Comparison of ENCODE assay signal across 10 cellular contexts in genomic region chr12:14473707-14474287, GRCh38.
A peak's percentile ranks its signal among the peaks of the same experiment; 100 is the strongest.
DNase-seq lines count a peak whose midpoint lies in the region; ATAC-seq, FAIRE-seq and TF ChIP-seq lines count a peak whose summit lies in the region.
"Had no signal": no experiment of that assay in that cellular context is flagged by ENCODE, and none has a peak within 500 bp of the region (broad histone marks: within the 10 kb centered on the region; RNA-seq: fewer than 3 reads in every experiment).

No MANE protein-coding gene starts in this region.

- no peak for TF ChIP-seq CTCF in lower lobe of right lung (IDR thresholded peaks at IDR 0.05)

- peak; percentile 86 for FAIRE-seq in islet of Langerhans (lab: Jason Lieb, UNC)

- ATAC-seq in lower lobe of right lung (no peak), HG03095 (IDR thresholded peaks at IDR 0.05; ENCODE audit: unreplicated experiment) (no peak), HG02870 (IDR thresholded peaks at IDR 0.05; ENCODE audit: unreplicated experiment) (no peak)

- H3K4me3 ChIP-seq in adipocyte (ENCODE audit: low read length) (peak overlapping the region; percentile 60), lower lobe of right lung (no peak overlapping the region)

- intact Hi-C loops in lower lobe of right lung (cut with DNase I): no loop called here

- H3K27ac ChIP-seq in lower lobe of right lung: no peak overlapping the region

- H3K4me1 ChIP-seq in adipocyte (ENCODE audit: control insufficient read depth, insufficient read depth, low read length) (no peaks in the 10 kb centered on the region), lower lobe of right lung (no peaks in the 10 kb centered on the region)

- no peak overlapping the region for H3K9ac ChIP-seq in adipocyte (ENCODE audit: low read length)

- H3K27me3 ChIP-seq in adipocyte (replicated peaks; ENCODE audit: control insufficient read depth, insufficient read depth, low read length): no peaks in the 10 kb centered on the region
- H3K27me3 ChIP-seq in lower lobe of right lung (ENCODE audit: low read depth): no peaks in the 10 kb centered on the region

- H3K9me3 ChIP-seq in adipocyte (ENCODE audit: control insufficient read depth, low read length): peaks cover 75% of the 10 kb centered on the region
- peaks cover 49% of the 10 kb centered on the region for H3K9me3 ChIP-seq in lower lobe of right lung

- peak; percentile 33 for DNase-seq in EH (ENCODE audit: low read depth)
- DNase-seq in M059J (ENCODE audit: low read depth): peak; percentile 36
- DNase-seq in adipocyte (ENCODE audit: low read depth): peak; percentile 40
- no peak for DNase-seq in lower lobe of right lung
- DNase-seq: activated CD4-positive, alpha-beta T cell treated with anti-CD3 and anti-CD28 coated beads, Interleukin-2, amount 50 U/mL, for 1 hour; stimulated activated CD4-positive, alpha-beta T cell treated with anti-CD3 and anti-CD28 coated beads, Interleukin-15, amount 100 ng/mL, for 24 hours; substantia nigra had no signal

- H3K36me3 ChIP-seq in adipocyte (ENCODE audit: control insufficient read depth, insufficient read depth, low read length, severe bottlenecking) (peaks cover 96% of the 10 kb centered on the region), lower lobe of right lung (peaks cover 52% of the 10 kb centered on the region)
